Comparison of ENCODE assay signal across 34 cellular contexts in the genomic region with DNA sequence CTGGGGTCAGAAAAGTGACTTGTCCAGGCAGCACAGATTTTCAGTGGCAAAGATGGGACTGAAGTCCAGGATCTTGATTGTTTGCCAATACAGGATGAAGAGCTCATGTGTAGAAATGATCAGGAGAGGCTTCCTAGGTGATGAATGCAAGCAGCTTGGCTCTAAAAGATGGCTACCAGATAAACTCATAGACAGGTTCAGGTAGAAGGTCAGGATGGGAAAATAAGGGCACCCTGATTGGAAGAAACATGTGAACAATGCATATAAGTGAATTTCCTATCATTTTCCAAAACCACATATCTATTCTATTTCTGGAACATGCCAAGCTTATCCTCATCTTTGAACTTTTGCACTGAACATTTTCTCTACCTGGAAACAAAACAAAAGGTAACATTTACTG.
"Had no signal": no experiment of that assay in that cellular context is flagged by ENCODE, and none has a peak within 500 bp of the region (broad histone marks: within the 10 kb centered on the region; RNA-seq: fewer than 3 reads in every experiment).

No MANE protein-coding gene starts in this region.

- H3K36me3 Mint-ChIP-seq: activated naive CD8-positive, alpha-beta T cell treated with anti-CD3 and anti-CD28 coated beads, Interleukin-2, amount 10 ng/mL, durations not matched to agents 7 days and 5 days; memory B cell; stimulated activated memory B cell treated with anti-CD40 and anti-IgM and Interleukin-4, amounts not matched to agents 10 μg/mL and 1 μg/mL and 100 μg/mL, for 72 hours; WTC11 had no signal

- DNase-seq: activated CD4-positive, alpha-beta memory T cell treated with anti-CD3 and anti-CD28 coated beads, Interleukin-2, amount 10 ng/mL, durations not matched to agents 7 days and 5 days; activated CD4-positive, alpha-beta T cell treated with anti-CD3 and anti-CD28 coated beads for 1 hour; activated CD4-positive, alpha-beta T cell treated with anti-CD3 and anti-CD28 coated beads, Interleukin-2, amount 10 ng/mL, durations not matched to agents 7 days and 5 days; activated CD8-positive, alpha-beta memory T cell treated with anti-CD3 and anti-CD28 coated beads, Interleukin-2, amount 50 U/mL, for 48 hours; activated gamma-delta T cell; activated naive CD4-positive, alpha-beta T cell treated with anti-CD3 and anti-CD28 coated beads, Interleukin-2, amount 10 ng/mL, durations not matched to agents 7 days and 5 days; activated naive CD8-positive, alpha-beta T cell treated with anti-CD3 and anti-CD28 coated beads, Interleukin-2, amount 10 ng/mL, durations not matched to agents 7 days and 5 days; activated T-cell treated with anti-CD3 and anti-CD28 coated beads, Interleukin-2, amount 50 U/mL, for 24 hours; caudate nucleus; cortex of kidney; effector memory CD8-positive, alpha-beta T cell; erythroblast; gastrocnemius medialis; glutamatergic neuron; islet precursor cell; midbrain; naive thymus-derived CD4-positive, alpha-beta T cell; ovary; retina; sigmoid colon; stimulated activated CD4-positive, alpha-beta T cell treated with anti-CD3 and anti-CD28 coated beads, Interleukin-1b, Interleukin-23, amount 100 ng/mL, for 48 hours; stimulated activated CD4-positive, alpha-beta T cell treated with anti-CD3 and anti-CD28 coated beads, Interleukin-4, amount 100 ng/mL, for 4 hours; stimulated activated CD8-positive, alpha-beta memory T cell treated with anti-CD3 and anti-CD28 coated beads, Interleukin-4, amount 100 ng/mL, for 48 hours; stimulated activated naive CD8-positive, alpha-beta T cell treated with anti-CD3 and anti-CD28 coated beads, Interleukin-15, amount 100 ng/mL, for 72 hours; T-helper 17 cell; T1000; thyroid gland had no signal

- H3K9me3 Mint-ChIP-seq: activated CD4-positive, alpha-beta memory T cell treated with anti-CD3 and anti-CD28 coated beads, Interleukin-2, amount 10 ng/mL, durations not matched to agents 7 days and 5 days; activated naive CD8-positive, alpha-beta T cell treated with anti-CD3 and anti-CD28 coated beads, Interleukin-2, amount 10 ng/mL, durations not matched to agents 7 days and 5 days; WTC11 had no signal

- H3K4me3 Mint-ChIP-seq: activated CD4-positive, alpha-beta memory T cell treated with anti-CD3 and anti-CD28 coated beads, Interleukin-2, amount 10 ng/mL, durations not matched to agents 7 days and 5 days; activated CD4-positive, alpha-beta T cell treated with anti-CD3 and anti-CD28 coated beads, Interleukin-2, amount 10 ng/mL, durations not matched to agents 7 days and 5 days; activated naive CD4-positive, alpha-beta T cell treated with anti-CD3 and anti-CD28 coated beads, Interleukin-2, amount 10 ng/mL, durations not matched to agents 7 days and 5 days; activated naive CD8-positive, alpha-beta T cell treated with anti-CD3 and anti-CD28 coated beads, Interleukin-2, amount 10 ng/mL, durations not matched to agents 7 days and 5 days; activated T-cell treated with anti-CD3 and anti-CD28 coated beads, Interleukin-2, amount 50 U/mL, for 24 hours; brain; effector memory CD8-positive, alpha-beta T cell; memory B cell; naive thymus-derived CD4-positive, alpha-beta T cell; stimulated activated memory B cell treated with anti-CD40 and anti-IgM and Interleukin-4, amounts not matched to agents 10 μg/mL and 1 μg/mL and 100 μg/mL, for 72 hours; stimulated activated naive CD8-positive, alpha-beta T cell treated with anti-CD3 and anti-CD28 coated beads, Interleukin-15, amount 100 ng/mL, for 72 hours; T-helper 17 cell; WTC11 had no signal

- H3K4me1 Mint-ChIP-seq: activated CD4-positive, alpha-beta memory T cell treated with anti-CD3 and anti-CD28 coated beads, Interleukin-2, amount 10 ng/mL, durations not matched to agents 7 days and 5 days; activated CD4-positive, alpha-beta T cell treated with anti-CD3 and anti-CD28 coated beads, Interleukin-2, amount 10 ng/mL, durations not matched to agents 7 days and 5 days; activated naive CD4-positive, alpha-beta T cell treated with anti-CD3 and anti-CD28 coated beads, Interleukin-2, amount 10 ng/mL, durations not matched to agents 7 days and 5 days; activated naive CD8-positive, alpha-beta T cell treated with anti-CD3 and anti-CD28 coated beads, Interleukin-2, amount 10 ng/mL, durations not matched to agents 7 days and 5 days; brain; memory B cell; stimulated activated memory B cell treated with anti-CD40 and anti-IgM and Interleukin-4, amounts not matched to agents 10 μg/mL and 1 μg/mL and 100 μg/mL, for 72 hours; stimulated activated naive CD8-positive, alpha-beta T cell treated with anti-CD3 and anti-CD28 coated beads, Interleukin-15, amount 100 ng/mL, for 72 hours; T-helper 17 cell had no signal

- H3K9me3 ChIP-seq: gastrocnemius medialis, ovary, prostate gland, thyroid gland had no signal

- H3K4me1 ChIP-seq: ascending aorta, prostate gland, sigmoid colon, thyroid gland had no signal

- H3K36me3 ChIP-seq: ascending aorta, gastrocnemius medialis, ovary, prostate gland, sigmoid colon, thyroid gland had no signal

- H3K27me3 ChIP-seq: ascending aorta, gastrocnemius medialis, ovary, sigmoid colon, thyroid gland had no signal

- H3K27ac ChIP-seq: ascending aorta, gastrocnemius medialis, ovary, prostate gland, sigmoid colon, thyroid gland had no signal

- H3K4me3 ChIP-seq: ascending aorta, gastrocnemius medialis, ovary, prostate gland, sigmoid colon, smooth muscle cell, thyroid gland had no signal

- H3K27ac Mint-ChIP-seq: activated CD4-positive, alpha-beta memory T cell treated with anti-CD3 and anti-CD28 coated beads, Interleukin-2, amount 10 ng/mL, durations not matched to agents 7 days and 5 days; activated CD4-positive, alpha-beta T cell treated with anti-CD3 and anti-CD28 coated beads, Interleukin-2, amount 10 ng/mL, durations not matched to agents 7 days and 5 days; activated naive CD4-positive, alpha-beta T cell treated with anti-CD3 and anti-CD28 coated beads, Interleukin-2, amount 10 ng/mL, durations not matched to agents 7 days and 5 days; activated naive CD8-positive, alpha-beta T cell treated with anti-CD3 and anti-CD28 coated beads, Interleukin-2, amount 10 ng/mL, durations not matched to agents 7 days and 5 days; activated T-cell treated with anti-CD3 and anti-CD28 coated beads, Interleukin-2, amount 50 U/mL, for 24 hours; effector memory CD8-positive, alpha-beta T cell; memory B cell; stimulated activated memory B cell treated with anti-CD40 and anti-IgM and Interleukin-4, amounts not matched to agents 10 μg/mL and 1 μg/mL and 100 μg/mL, for 72 hours; stimulated activated naive CD8-positive, alpha-beta T cell treated with anti-CD3 and anti-CD28 coated beads, Interleukin-15, amount 100 ng/mL, for 72 hours; T-helper 17 cell; WTC11 had no signal

- H3K27me3 Mint-ChIP-seq: activated CD4-positive, alpha-beta memory T cell treated with anti-CD3 and anti-CD28 coated beads, Interleukin-2, amount 10 ng/mL, durations not matched to agents 7 days and 5 days; activated T-cell treated with anti-CD3 and anti-CD28 coated beads, Interleukin-2, amount 50 U/mL, for 24 hours; brain; memory B cell; T-helper 17 cell had no signal

- ATAC-seq: effector memory CD8-positive, alpha-beta T cell; gastrocnemius medialis; naive thymus-derived CD4-positive, alpha-beta T cell; stimulated activated memory B cell treated with anti-CD40 and anti-IgM and Interleukin-4, amounts not matched to agents 10 μg/mL and 1 μg/mL and 100 μg/mL, for 72 hours; stimulated activated naive CD8-positive, alpha-beta T cell treated with anti-CD3 and anti-CD28 coated beads, Interleukin-15, amount 100 ng/mL, for 72 hours; T-helper 17 cell; WTC11 had no signal
